20 cellular contexts compared by ENCODE assay signal in the genomic region with DNA sequence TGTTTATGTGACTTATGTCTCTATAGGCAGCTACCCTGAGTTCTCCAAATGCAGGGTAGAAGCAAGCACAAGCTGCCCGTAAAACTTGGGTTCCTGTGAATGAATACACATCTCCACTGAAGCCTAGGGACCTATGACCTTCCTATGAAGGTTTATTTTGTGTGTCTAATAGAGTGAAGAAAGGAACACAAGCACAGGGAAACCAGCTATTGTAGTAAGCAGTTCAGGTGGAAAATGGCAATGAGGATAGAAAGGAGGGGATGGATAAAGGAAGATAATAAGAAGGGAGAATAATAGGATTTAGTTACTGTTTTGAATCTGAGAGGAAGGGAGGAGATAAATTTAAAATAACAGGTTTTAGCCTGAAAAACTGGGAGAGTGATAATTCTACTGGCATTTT.
"Had no signal": no experiment of that assay in that cellular context is flagged by ENCODE, and none has a peak within 500 bp of the region (broad histone marks: within the 10 kb centered on the region; RNA-seq: fewer than 3 reads in every experiment).

No MANE protein-coding gene starts in this region.

- H3K36me3 ChIP-seq: right lobe of liver had no signal

- H3K27me3 ChIP-seq: gastroesophageal sphincter, right lobe of liver, testis, upper lobe of left lung had no signal

- ATAC-seq: activated CD4-positive, alpha-beta T cell treated with anti-CD3 and anti-CD28 coated beads for 36 hours; gastroesophageal sphincter; naive thymus-derived CD4-positive, alpha-beta T cell; right lobe of liver; WTC11 had no signal

- H3K4me3 Mint-ChIP-seq: activated CD4-positive, alpha-beta T cell treated with anti-CD3 and anti-CD28 coated beads for 36 hours; central memory CD8-positive, alpha-beta T cell; immature natural killer cell; naive thymus-derived CD4-positive, alpha-beta T cell; WTC11 had no signal

- H3K27ac Mint-ChIP-seq: activated CD4-positive, alpha-beta T cell treated with anti-CD3 and anti-CD28 coated beads for 36 hours; immature natural killer cell; WTC11 had no signal

- H3K9me3 Mint-ChIP-seq: central memory CD8-positive, alpha-beta T cell; immature natural killer cell; naive thymus-derived CD4-positive, alpha-beta T cell; WTC11 had no signal

- H3K4me3 ChIP-seq: coronary artery, gastroesophageal sphincter, right lobe of liver, SK-N-MC, smooth muscle cell, testis, upper lobe of left lung had no signal

- H3K27me3 Mint-ChIP-seq: progenitor cell of endocrine pancreas had no signal

- H3K27ac ChIP-seq: coronary artery, gastroesophageal sphincter, right lobe of liver, SK-N-MC, testis, upper lobe of left lung had no signal

- DNase-seq: activated CD4-positive, alpha-beta T cell treated with anti-CD3 and anti-CD28 coated beads for 36 hours; activated CD4-positive, alpha-beta T cell treated with anti-CD3 and anti-CD28 coated beads, Interleukin-2, amount 50 U/mL, for 48 hours; activated naive CD4-positive, alpha-beta T cell treated with anti-CD3 and anti-CD28 coated beads, Interleukin-2, amount 50 U/mL, for 16 hours; aorta; immature natural killer cell; kidney glomerular epithelial cell; mesenchymal stem cell; naive thymus-derived CD4-positive, alpha-beta T cell; nucleus accumbens; right lobe of liver; stimulated activated CD4-positive, alpha-beta T cell treated with anti-CD3 and anti-CD28 coated beads, Interleukin-4, amount 100 ng/mL, for 1 hour; testis; upper lobe of left lung had no signal

- H3K9me3 ChIP-seq: gastroesophageal sphincter, right lobe of liver, testis, upper lobe of left lung had no signal
